ENCODE assay signal across 27 cellular contexts in the genomic region with DNA sequence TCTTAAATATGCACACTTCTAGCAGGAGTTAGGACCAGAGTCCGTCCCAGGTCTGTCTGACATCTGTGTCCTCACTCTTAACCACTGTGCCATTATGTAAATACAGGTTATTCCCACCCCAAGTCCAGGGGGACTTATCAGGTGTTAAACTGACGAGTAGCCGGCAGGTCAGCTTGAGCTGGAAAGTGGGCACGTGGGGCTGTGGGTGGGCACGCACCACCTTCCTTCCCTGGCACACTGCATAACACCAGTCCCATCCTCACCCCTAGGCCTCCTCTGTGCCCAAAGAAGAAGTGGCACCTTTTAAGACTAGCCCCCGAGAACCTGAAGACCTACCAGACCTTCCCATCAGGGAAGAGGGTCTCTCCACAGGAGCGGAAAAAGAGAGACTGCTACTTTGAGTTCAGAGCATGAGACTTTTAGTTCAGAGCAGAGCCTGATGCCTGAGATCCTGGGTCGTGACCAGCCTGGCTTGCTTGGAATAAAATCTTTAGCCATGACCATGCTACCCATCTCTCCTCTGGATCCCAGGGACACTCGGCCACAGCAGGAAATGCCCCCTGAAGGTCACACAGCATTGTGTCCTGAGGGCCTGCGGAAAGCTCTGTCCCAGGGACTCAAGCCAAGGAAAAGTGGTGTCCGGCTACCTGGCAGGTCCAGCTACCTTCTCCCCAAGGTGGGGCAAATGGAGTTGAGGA.
"Had no signal": no experiment of that assay in that cellular context is flagged by ENCODE, and none has a peak within 500 bp of the region (broad histone marks: within the 10 kb centered on the region; RNA-seq: fewer than 3 reads in every experiment).

No MANE protein-coding gene starts in this region.

- ATAC-seq: activated T-helper 17 cell treated with anti-CD3 and anti-CD28 coated beads, Interleukin-2, amount 50 U/mL, for 72 hours; body of pancreas; foreskin keratinocyte; left lobe of liver; mucosa of descending colon had no signal

- H3K27ac Mint-ChIP-seq: activated naive CD8-positive, alpha-beta T cell; activated T-helper 17 cell treated with anti-CD3 and anti-CD28 coated beads, Interleukin-2, amount 50 U/mL, for 72 hours; nephron; T-helper 1 cell treated with Interleukin-12 subunit alpha and Interleukin-12 subunit beta and Interleukin-4 antibody, amounts not matched to agents 30 μg/mL and 1 μg/mL, for 36 hours had no signal

- H3K4me1 ChIP-seq: body of pancreas, esophagus muscularis mucosa, foreskin keratinocyte, prostate gland, tibial artery had no signal

- H3K27me3 ChIP-seq: body of pancreas had no signal

- H3K36me3 ChIP-seq: esophagus muscularis mucosa, prostate gland, suprapubic skin, tibial artery had no signal

- DNase-seq: activated CD4-positive, alpha-beta T cell treated with anti-CD3 and anti-CD28 coated beads for 4 hours; activated CD4-positive, alpha-beta T cell treated with anti-CD3 and anti-CD28 coated beads, Interleukin-2, amount 50 U/mL, for 4 hours; activated naive CD4-positive, alpha-beta T cell; activated T-cell treated with anti-CD3 and anti-CD28 coated beads, Interleukin-2, amount 50 U/mL, for 1 hour; anterior cingulate cortex; body of pancreas; cortex of kidney; foreskin keratinocyte; kidney glomerular epithelial cell; mesendoderm; retina; stimulated activated naive CD4-positive, alpha-beta T cell; SW 1271; T-helper 9 cell had no signal

- H3K4me3 Mint-ChIP-seq: activated naive CD8-positive, alpha-beta T cell; activated T-helper 17 cell treated with anti-CD3 and anti-CD28 coated beads, Interleukin-2, amount 50 U/mL, for 72 hours; nephron; T-helper 1 cell treated with Interleukin-12 subunit alpha and Interleukin-12 subunit beta and Interleukin-4 antibody, amounts not matched to agents 30 μg/mL and 1 μg/mL, for 36 hours had no signal

- H3K4me1 Mint-ChIP-seq: activated T-helper 17 cell treated with anti-CD3 and anti-CD28 coated beads, Interleukin-2, amount 50 U/mL, for 72 hours; nephron had no signal

- H3K27ac ChIP-seq: body of pancreas, esophagus muscularis mucosa, foreskin keratinocyte, prostate gland, suprapubic skin, tibial artery, VCaP had no signal

- H3K9me3 Mint-ChIP-seq: activated T-helper 17 cell treated with anti-CD3 and anti-CD28 coated beads, Interleukin-2, amount 50 U/mL, for 72 hours; nephron; T-helper 1 cell treated with Interleukin-12 subunit alpha and Interleukin-12 subunit beta and Interleukin-4 antibody, amounts not matched to agents 30 μg/mL and 1 μg/mL, for 36 hours had no signal

- H3K36me3 Mint-ChIP-seq: activated naive CD8-positive, alpha-beta T cell had no signal

- H3K9me3 ChIP-seq: body of pancreas, esophagus muscularis mucosa, mucosa of descending colon, prostate gland, SK-N-SH, suprapubic skin, tibial artery had no signal

- H3K4me3 ChIP-seq: body of pancreas, esophagus muscularis mucosa, lung, mucosa of descending colon, prostate gland, suprapubic skin, tibial artery had no signal
